ENCODE assay signal across 8 cellular contexts in the genomic region with DNA sequence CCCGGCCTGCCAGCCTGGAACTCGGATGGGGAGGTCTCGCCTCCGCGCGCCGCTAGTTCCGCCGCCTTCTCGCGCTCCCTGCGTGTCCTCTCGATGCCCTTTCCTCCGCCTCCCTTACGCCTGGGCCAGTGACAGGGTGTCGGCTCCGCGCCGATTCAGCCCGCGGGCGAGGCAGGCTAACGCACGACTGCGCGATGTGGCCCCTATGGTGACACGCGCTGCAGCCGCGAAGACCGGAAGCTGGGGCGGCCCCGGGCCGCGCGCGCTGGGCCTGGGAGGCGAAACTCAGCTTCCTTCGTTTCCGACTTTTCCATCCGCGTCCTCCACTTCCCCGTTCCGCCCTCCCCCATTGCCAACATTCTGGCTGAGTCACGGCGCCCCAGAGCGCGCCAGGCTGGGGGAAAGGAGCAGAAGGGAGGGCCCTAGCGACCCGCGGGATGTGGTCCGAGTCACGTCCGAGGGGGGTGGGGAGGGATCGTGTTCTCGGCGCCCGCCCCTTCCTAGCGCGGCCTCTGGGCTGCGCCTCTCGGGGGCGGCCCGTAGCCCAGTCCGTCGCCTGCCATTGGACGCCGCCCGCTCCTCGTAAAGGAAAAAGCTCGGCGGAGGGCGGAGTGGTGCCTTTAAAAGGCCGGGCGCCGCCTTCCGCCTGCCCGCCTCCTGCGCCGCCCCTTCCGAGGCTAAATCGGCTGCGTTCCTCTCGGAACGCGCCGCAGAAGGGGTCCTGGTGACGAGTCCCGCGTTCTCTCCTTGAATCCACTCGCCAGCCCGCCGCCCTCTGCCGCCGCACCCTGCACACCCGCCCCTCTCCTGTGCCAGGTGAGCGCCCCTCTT. TPM values are rescaled to one million over a fixed set of nuclear protein-coding genes. Genes with fewer than 3 reads are reported as not detected.
A peak's percentile ranks its signal among the peaks of the same experiment; 100 is the strongest.
DNase-seq lines count a peak whose midpoint lies in the region; ATAC-seq and TF ChIP-seq lines count a peak whose summit lies in the region.

Gene ALDOA, plus strand, starts transcription at position 649 of the 831 bp plus-strand sequence. CDS start 1,138 bp downstream, outside the sequence.

- peak; percentile 91 for DNase-seq in DMS114 treated with DMSO at 0.1 percent for 48 hours (lab: John Stamatoyannopoulos, UW; ENCODE audit: unreplicated experiment)
- DNase-seq in Jurkat, Clone E6-1 (ENCODE audit: low read depth, low spot score): peak; percentile 95
- DNase-seq in PC-9: peak; percentile 95 to 100
- peak; percentile 92 for DNase-seq in activated T-cell treated with anti-CD3 and anti-CD28 coated beads, Interleukin-2, amount 50 U/mL, for 1 hour
- peak; percentile 70 for DNase-seq in epithelial cell of proximal tubule (ENCODE audit: low read depth)
- peak; percentile 88 to 90 for DNase-seq in stimulated activated CD8-positive, alpha-beta memory T cell treated with anti-CD3 and anti-CD28 coated beads, Interleukin-7, amount 100 ng/mL, for 1 hour (ENCODE audit: low read depth in 2 of 2)

- H3K9me2 ChIP-seq in PC-9 (ENCODE audit: insufficient read depth): no peaks in the 10 kb centered on the region

- peak within 1 kb of the TSS; percentile 71 for H2AFZ ChIP-seq in PC-9

- H3K9me3 ChIP-seq in PC-9 (ENCODE audit: insufficient read depth, low read depth) (no peaks in the 10 kb centered on the region), mucosa of stomach (ENCODE audit: control insufficient read depth, low read length) (no peaks in the 10 kb centered on the region)

- BruUV-seq in PC-9 (replicated peaks; lab: Mats Ljungman, UMichigan): no TSS peak

- no peaks in the 10 kb centered on the region for H3K27me3 ChIP-seq in PC-9 (ENCODE audit: insufficient read depth, low read depth)
- no peaks in the 10 kb centered on the region for H3K27me3 ChIP-seq in mucosa of stomach (ENCODE audit: control insufficient read depth, insufficient read depth, low read length)

- intact Hi-C loops in PC-9 (cut with micrococcal nuclease; ENCODE audit: unreplicated experiment): loop anchor here (2.0 to 5.0 kb wide), 2 partner anchors 289 to 592 kb away; partner anchors contain the start of genes CD2BP2 and FBRS

- peaks cover 83% of the 10 kb centered on the region for H3F3A ChIP-seq in PC-9 (ENCODE audit: insufficient read depth, low read depth)

- peaks cover 44% of the 10 kb centered on the region for H4K20me1 ChIP-seq in PC-9 (ENCODE audit: insufficient read depth)

- H3K4me1 ChIP-seq in PC-9 (replicated peaks; ENCODE audit: insufficient read depth) (peaks cover 50% of the 10 kb centered on the region), mucosa of stomach (ENCODE audit: control insufficient read depth, insufficient read depth, low read length) (peaks cover 46% of the 10 kb centered on the region)

- H3K36me3 ChIP-seq in PC-9 (ENCODE audit: low read depth) (peaks cover 30% of the 10 kb centered on the region), mucosa of stomach (ENCODE audit: control insufficient read depth, insufficient read depth, low read length) (peaks cover 28% of the 10 kb centered on the region)

- H3K4me2 ChIP-seq in PC-9: peak within 1 kb of the TSS; percentile 97

- H3K79me2 ChIP-seq in PC-9 (ENCODE audit: low read depth): peaks cover 76% of the 10 kb centered on the region

- TF ChIP-seq CTCF in PC-9 (conservative IDR thresholded peaks at IDR 0.05): no peak
- no peak for TF ChIP-seq CTCF in epithelial cell of proximal tubule (conservative IDR thresholded peaks at IDR 0.05; ENCODE audit: low read depth, low read length)

- peak within 1 kb of the TSS; percentile 92 for H3K4me3 ChIP-seq in Jurkat, Clone E6-1 (ENCODE audit: low read length)
- H3K4me3 ChIP-seq in PC-9 (peak within 1 kb of the TSS; percentile 94), epithelial cell of proximal tubule (ENCODE audit: low read depth, low read length) (peak within 1 kb of the TSS; percentile 98), mucosa of stomach (ENCODE audit: low read length) (peak within 1 kb of the TSS; percentile 98)

- H3K27ac ChIP-seq in PC-9: peak within 1 kb of the TSS; percentile 92

- H3K9ac ChIP-seq in mucosa of stomach (ENCODE audit: low read length): peak within 1 kb of the TSS; percentile 96

- POLR2A ChIA-PET in PC-9 (lab: Charles Lee; ENCODE audit: unreplicated experiment): interaction anchor here (0.5 to 1.8 kb wide), 16 partner anchors 22 to 1202 kb away, joined by 3 to 7 read pairs (median 4); partner anchors contain the start of genes NFATC2IP and SH2B1

- CTCF ChIA-PET in PC-9 (lab: Charles Lee): interaction anchor here (0.6 to 1.5 kb wide), 2 partner anchors 10 to 1115 kb away, joined by 3 to 4 read pairs; partner anchors contain the start of gene NFATC2IP

- ATAC-seq in GM21576 (IDR thresholded peaks at IDR 0.05; ENCODE audit: unreplicated experiment): peak; percentile 63

RNA-seq across cellular contexts. Expression of gene ALDOA, which starts in this region (rescaled TPM):
- polyA plus RNA-seq in Jurkat, Clone E6-1 (2012; ENCODE audit: insufficient read depth, insufficient read length): 1,719 TPM
- total RNA-seq in PC-9 (2021) (2,395 and 3,090 TPM in 2 replicates), epithelial cell of proximal tubule (1,398 and 2,089 TPM in 2 replicates)

Comparison
In these comparisons a context has a peak if more than half of its experiments do, and no peak if none do; other contexts are left out.
1. Peak in every context shown above with its lines: DNase-seq, ATAC-seq, H3K4me3 ChIP-seq and H3K27ac ChIP-seq.